Comparison of ENCODE assay signal across 8 cellular contexts in the genomic region with DNA sequence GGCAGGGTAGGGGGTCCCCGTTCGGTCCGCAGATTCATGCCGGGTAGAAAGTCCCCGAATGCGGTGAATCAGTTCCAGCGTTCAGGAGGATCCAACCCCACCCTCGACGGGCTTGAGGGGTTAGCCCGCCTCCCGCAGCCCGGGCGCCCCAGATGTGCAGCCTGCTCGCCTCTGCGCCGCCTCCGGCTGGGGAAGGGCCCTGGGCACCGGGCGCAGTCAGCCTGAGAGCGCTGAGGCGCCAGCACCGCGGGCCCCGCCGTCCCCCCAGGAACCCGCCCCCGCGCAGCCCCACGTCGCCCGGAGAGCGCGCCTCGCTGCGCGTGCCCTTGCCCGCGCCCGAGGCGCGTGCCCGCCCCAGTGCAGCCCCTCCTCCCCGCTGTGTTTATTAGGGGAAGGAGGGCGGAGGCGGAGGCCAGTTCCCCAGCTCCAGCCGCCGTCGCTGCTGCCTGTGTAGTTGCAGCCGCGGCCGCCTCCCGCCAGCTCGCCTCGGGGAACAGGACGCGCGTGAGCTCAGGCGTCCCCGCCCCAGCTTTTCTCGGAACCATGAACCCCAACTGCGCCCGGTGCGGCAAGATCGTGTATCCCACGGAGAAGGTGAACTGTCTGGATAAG. TPM values are rescaled to one million over a fixed set of nuclear protein-coding genes. Genes with fewer than 3 reads are reported as not detected.
DNase-seq lines count a peak whose midpoint lies in the region; ATAC-seq and TF ChIP-seq lines count a peak whose summit lies in the region.

A gene with protein sequence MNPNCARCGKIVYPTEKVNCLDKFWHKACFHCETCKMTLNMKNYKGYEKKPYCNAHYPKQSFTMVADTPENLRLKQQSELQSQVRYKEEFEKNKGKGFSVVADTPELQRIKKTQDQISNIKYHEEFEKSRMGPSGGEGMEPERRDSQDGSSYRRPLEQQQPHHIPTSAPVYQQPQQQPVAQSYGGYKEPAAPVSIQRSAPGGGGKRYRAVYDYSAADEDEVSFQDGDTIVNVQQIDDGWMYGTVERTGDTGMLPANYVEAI (plus strand): TSS at position 412 of the 612 bp plus-strand sequence. CDS start 132 bp downstream, at position 544.

- no peaks in the 10 kb centered on the region; the same call in 1 of the 2 replicates for H3K9me3 ChIP-seq in AG04450 (ENCODE audit: control insufficient read depth, insufficient read depth, low read length)

- H3K27me3 ChIP-seq in AG04450 (ENCODE audit: control insufficient read depth, insufficient read depth, low read length), result no peaks in the 10 kb centered on the region

- H3K27ac ChIP-seq in AG04450 (ENCODE audit: low read depth, low read length) (peak within 1 kb of the TSS; percentile 96), cingulate gyrus (ENCODE audit: low read depth, low read length) (peak within 1 kb of the TSS; percentile 96)

- ATAC-seq in GM18907 (IDR thresholded peaks at IDR 0.05; ENCODE audit: unreplicated experiment), result peak; percentile 47
- peak; percentile 38 for ATAC-seq in HG03175 (IDR thresholded peaks at IDR 0.05; ENCODE audit: unreplicated experiment)
- ATAC-seq in left colon, result peak; percentile 71

- peak within 1 kb of the TSS; percentile 98 for H3K4me3 ChIP-seq in AG04450 (ENCODE audit: low read depth, low read length)

- DNase-seq in AG04450 (ENCODE audit: low read depth, low spot score) (no peak), NCI-H510A (lab: John Stamatoyannopoulos, UW) (peak; percentile 84), left colon (peak; percentile 86 to 91)
- peak; percentile 90 for DNase-seq in activated CD4-positive, alpha-beta T cell treated with anti-CD3 and anti-CD28 coated beads for 48 hours
- peak; percentile 89 for DNase-seq in stimulated activated CD4-positive, alpha-beta T cell treated with anti-CD3 and anti-CD28 coated beads, Interleukin-1b, Interleukin-23, amount 100 ng/mL, for 48 hours

- CTCF ChIA-PET in AG04450 (lab: Charles Lee), result interaction anchor here (0.6 to 1.5 kb wide), 5 partner anchors 16 to 283 kb away, joined by 3 to 5 read pairs (median 3); partner anchors contain the start of gene RPL23

- TF ChIP-seq CTCF in AG04450 (IDR thresholded peaks at IDR 0.05; ENCODE audit: low read depth, low read length), result no peak

- POLR2A ChIA-PET in AG04450 (lab: Yijun Ruan, JAX), result interaction anchor here (0.7 to 6.5 kb wide), 22 partner anchors 8 to 736 kb away, joined by 3 to 74 read pairs (median 6); partner anchors contain the start of genes PIP4K2B, PLXDC1, PSMB3 and RPL19

- intact Hi-C loops in left colon (cut with DNase I, micrococcal nuclease), result no loop called here

RNA-seq across cellular contexts. Expression of the gene that starts here (rescaled TPM):
- 181 and 222 TPM in 2 replicates for polyA plus RNA-seq in AG04450 (2011; rRNA removed)
- 263 and 288 TPM in 2 replicates for polyA minus RNA-seq in AG04450 (2011; rRNA and poly(A)+ RNA removed)
- total RNA-seq in left colon, result 100 to 1,000 TPM; 245 to 318 TPM
